8 cellular contexts compared by ENCODE assay signal in genomic region chr2:219207254-219207883, GRCh38. TPM values are rescaled to one million over a fixed set of nuclear protein-coding genes. Genes with fewer than 3 reads are reported as not detected.
DNase-seq lines count a peak whose midpoint lies in the region; ATAC-seq and TF ChIP-seq lines count a peak whose summit lies in the region.

No MANE protein-coding gene starts in this region.

- peaks cover 13% of the 10 kb centered on the region; the same call in 2 of the 3 replicates for H3K4me1 Mint-ChIP-seq in GM23338
- peaks cover 63% of the 10 kb centered on the region for H3K4me1 Mint-ChIP-seq in activated CD8-positive, alpha-beta T cell treated with anti-CD3 and anti-CD28 coated beads, Interleukin-2, amount 10 ng/mL, durations not matched to agents 7 days and 5 days (ENCODE audit: low read depth)

- peaks cover 2% of the 10 kb centered on the region; the same call in 1 of the 3 replicates for H3K9me3 Mint-ChIP-seq in GM23338
- peaks cover 5% of the 10 kb centered on the region for H3K9me3 Mint-ChIP-seq in activated CD8-positive, alpha-beta T cell treated with anti-CD3 and anti-CD28 coated beads, Interleukin-2, amount 10 ng/mL, durations not matched to agents 7 days and 5 days (ENCODE audit: insufficient read depth)

- no peak overlapping the region; the same call in 1 of the 2 replicates for H3K27ac Mint-ChIP-seq in GM23338
- peak overlapping the region; percentile 96 for H3K27ac Mint-ChIP-seq in activated CD8-positive, alpha-beta T cell treated with anti-CD3 and anti-CD28 coated beads, Interleukin-2, amount 10 ng/mL, durations not matched to agents 7 days and 5 days

- H3K4me3 Mint-ChIP-seq in GM23338, result peak overlapping the region; percentile 88
- H3K4me3 Mint-ChIP-seq in activated CD8-positive, alpha-beta T cell treated with anti-CD3 and anti-CD28 coated beads, Interleukin-2, amount 10 ng/mL, durations not matched to agents 7 days and 5 days, result peak overlapping the region; percentile 86

- POLR2A ChIA-PET in activated CD8-positive, alpha-beta T cell treated with anti-CD3 and anti-CD28 coated beads, Interleukin-2, amount 10 ng/mL, durations not matched to agents 7 days and 5 days (lab: Charles Lee), result interaction anchor here (0.7 to 5.3 kb wide), 12 partner anchors 12 to 47 kb away, joined by 3 to 49 read pairs (median 7); partner anchors contain the start of genes ANKZF1, ATG9A, CNPPD1 and GLB1L

- H3K27me3 ChIP-seq in GM23338 (ENCODE audit: insufficient read depth), result no peaks in the 10 kb centered on the region

- peaks cover 13% of the 10 kb centered on the region for H3K27me3 Mint-ChIP-seq in GM23338 (ENCODE audit: insufficient read depth, low read depth, poor library complexity)
- H3K27me3 Mint-ChIP-seq in activated CD8-positive, alpha-beta T cell treated with anti-CD3 and anti-CD28 coated beads, Interleukin-2, amount 10 ng/mL, durations not matched to agents 7 days and 5 days (ENCODE audit: low read depth), result no peaks in the 10 kb centered on the region

- H3F3A ChIP-seq in GM23338 (replicated peaks; ENCODE audit: low read depth), result peaks cover 15% of the 10 kb centered on the region; the same call in 1 of the 2 replicates

- no peaks in the 10 kb centered on the region; the same call in 1 of the 2 replicates for H4K20me1 ChIP-seq in GM23338 (replicated peaks; ENCODE audit: insufficient read depth)

- no peaks in the 10 kb centered on the region for H3K79me2 ChIP-seq in GM23338 (replicated peaks; ENCODE audit: insufficient read depth)

- ATAC-seq in GM23338, result peak; percentile 30
- ATAC-seq in activated CD8-positive, alpha-beta T cell treated with anti-CD3 and anti-CD28 coated beads, Interleukin-2, amount 10 ng/mL, durations not matched to agents 7 days and 5 days, result no peak

- H3K4me1 ChIP-seq in GM23338 (ENCODE audit: insufficient read depth), result peaks cover 15% of the 10 kb centered on the region

- no peaks in the 10 kb centered on the region for H3K9me2 ChIP-seq in GM23338 (ENCODE audit: insufficient read depth)

- H3K36me3 Mint-ChIP-seq in GM23338 (ENCODE audit: low read depth), result peaks cover 33% of the 10 kb centered on the region
- peaks cover 53% of the 10 kb centered on the region for H3K36me3 Mint-ChIP-seq in activated CD8-positive, alpha-beta T cell treated with anti-CD3 and anti-CD28 coated beads, Interleukin-2, amount 10 ng/mL, durations not matched to agents 7 days and 5 days (ENCODE audit: low read depth)

- DNase-seq in GM23338 (ENCODE audit: low spot score) (no peak), hepatic stellate cell (ENCODE audit: low spot score) (peak; percentile 31), NCI-H526 (lab: John Stamatoyannopoulos, UW) (no peak), NCI-H2171 (lab: John Stamatoyannopoulos, UW) (no peak), HT-29 (ENCODE audit: low spot score) (no peak)
- DNase-seq in activated CD8-positive, alpha-beta T cell treated with anti-CD3 and anti-CD28 coated beads, Interleukin-2, amount 10 ng/mL, durations not matched to agents 7 days and 5 days, result no peak
- no peak for DNase-seq in stimulated activated CD4-positive, alpha-beta T cell treated with anti-CD3 and anti-CD28 coated beads, Interleukin-1b, Interleukin-23, amount 100 ng/mL, for 48 hours

- no peak overlapping the region; the same call in 1 of the 2 replicates for H2AFZ ChIP-seq in GM23338

- H3K27ac ChIP-seq in GM23338 (ENCODE audit: low read depth) (no peak overlapping the region; the same call in 1 of the 2 replicates), skin epidermis (peak overlapping the region in 19 of 21 experiments; percentile 78 to 97 (median 92))

- no peak for TF ChIP-seq CTCF in GM23338 (conservative IDR thresholded peaks at IDR 0.05; ENCODE audit: low read depth in 2 of 2)

- no peaks in the 10 kb centered on the region; the same call in 1 of the 2 replicates for H3K36me3 ChIP-seq in GM23338 (ENCODE audit: insufficient read depth)

- peak overlapping the region; percentile 96 for H3K4me2 ChIP-seq in GM23338

- H3K4me3 ChIP-seq in GM23338 (peak overlapping the region; percentile 84), skin epidermis (peak overlapping the region; percentile 52 to 77 (median 66))

- CTCF ChIA-PET in activated CD8-positive, alpha-beta T cell treated with anti-CD3 and anti-CD28 coated beads, Interleukin-2, amount 10 ng/mL, durations not matched to agents 7 days and 5 days (lab: Charles Lee), result interaction anchor here (1.0 to 4.6 kb wide), 9 partner anchors 16 to 181 kb away, joined by 3 to 49 read pairs (median 13); partner anchors contain the start of genes CNPPD1, NHEJ1 and SLC23A3

TF ChIP-seq in GM23338, 12 proteins besides CTCF, POLR2A, EP300 and RAD21 (continues in another document):
- TF ChIP-seq ZNF114 (CRISPR knock-in tag; IDR thresholded peaks at IDR 0.05), result no peak
- no peak for TF ChIP-seq NANOG (IDR thresholded peaks at IDR 0.05; ENCODE audit: borderline replicate concordance)
- no peak for TF ChIP-seq CREB1 (CRISPR knock-in tag; IDR thresholded peaks at IDR 0.05; ENCODE audit: low read depth)
- TF ChIP-seq JUNB (IDR thresholded peaks at IDR 0.05; ENCODE audit: unreplicated experiment), result no peak
- no peak for TF ChIP-seq ZNF331 (CRISPR knock-in tag; IDR thresholded peaks at IDR 0.05; ENCODE audit: low read depth)

RNA-seq across cellular contexts. Expression of gene ZFAND2B, which starts 0.8 kb away (rescaled TPM):
- 21.5 and 30.0 TPM in 2 replicates for total RNA-seq in GM23338 (2014; rRNA removed; shearing (Covaris generic))
- 13.1 and 16.3 TPM in 2 replicates for polyA plus RNA-seq in GM23338 (2016; fragmentation: Nextera tagmentation; extraction: Ambion mirVana)
- 10 to 100 TPM; 57.0 to 59.5 TPM for total RNA-seq in activated CD8-positive, alpha-beta T cell treated with anti-CD3 and anti-CD28 coated beads, Interleukin-2, amount 10 ng/mL, durations not matched to agents 7 days and 5 days
- total RNA-seq in HT-29 (2014; rRNA removed; shearing (Covaris generic)), result 104 and 116 TPM in 2 replicates

RNA-seq across cellular contexts. Expression of gene ABCB6, which starts 11.4 kb away (rescaled TPM):
- 35.1 and 43.6 TPM in 2 replicates for total RNA-seq in GM23338 (2014; rRNA removed; shearing (Covaris generic))
- polyA plus RNA-seq in GM23338 (2016; fragmentation: Nextera tagmentation; extraction: Ambion mirVana), result 26.2 and 29.8 TPM in 2 replicates
- 10 to 100 TPM; 11.6 to 11.9 TPM for total RNA-seq in activated CD8-positive, alpha-beta T cell treated with anti-CD3 and anti-CD28 coated beads, Interleukin-2, amount 10 ng/mL, durations not matched to agents 7 days and 5 days
- 33.6 and 39.9 TPM in 2 replicates for total RNA-seq in HT-29 (2014; rRNA removed; shearing (Covaris generic))

RNA-seq across cellular contexts. Expression of gene ATG9A, which starts 22.1 kb away (rescaled TPM):
- 54.2 and 62.7 TPM in 2 replicates for total RNA-seq in GM23338 (2014; rRNA removed; shearing (Covaris generic))
- polyA plus RNA-seq in GM23338 (2016; fragmentation: Nextera tagmentation; extraction: Ambion mirVana), result 18.0 and 20.7 TPM in 2 replicates
- 10 to 100 TPM; 51.7 to 53.8 TPM for total RNA-seq in activated CD8-positive, alpha-beta T cell treated with anti-CD3 and anti-CD28 coated beads, Interleukin-2, amount 10 ng/mL, durations not matched to agents 7 days and 5 days
- total RNA-seq in HT-29 (2014; rRNA removed; shearing (Covaris generic)), result 93.7 and 107 TPM in 2 replicates

RNA-seq across cellular contexts. Expression of gene ANKZF1, which starts 22.2 kb away (rescaled TPM):
- 51.2 and 61.9 TPM in 2 replicates for total RNA-seq in GM23338 (2014; rRNA removed; shearing (Covaris generic))
- polyA plus RNA-seq in GM23338 (2016; fragmentation: Nextera tagmentation; extraction: Ambion mirVana), result 29.9 TPM in 2 replicates
- 100 to 1,000 TPM; 106 to 114 TPM for total RNA-seq in activated CD8-positive, alpha-beta T cell treated with anti-CD3 and anti-CD28 coated beads, Interleukin-2, amount 10 ng/mL, durations not matched to agents 7 days and 5 days
- total RNA-seq in HT-29 (2014; rRNA removed; shearing (Covaris generic)), result 41.0 and 43.4 TPM in 2 replicates

RNA-seq across cellular contexts. Expression of gene RETREG2, which starts 29.3 kb away (rescaled TPM):
- 35.1 and 41.8 TPM in 2 replicates for total RNA-seq in GM23338 (2014; rRNA removed; shearing (Covaris generic))
- polyA plus RNA-seq in GM23338 (2016; fragmentation: Nextera tagmentation; extraction: Ambion mirVana), result 12.7 and 13.2 TPM in 2 replicates
- total RNA-seq in activated CD8-positive, alpha-beta T cell treated with anti-CD3 and anti-CD28 coated beads, Interleukin-2, amount 10 ng/mL, durations not matched to agents 7 days and 5 days, result 100 to 1,000 TPM; 104 to 111 TPM
- 78.5 and 83.9 TPM in 2 replicates for total RNA-seq in HT-29 (2014; rRNA removed; shearing (Covaris generic))
